In the genomic region with DNA sequence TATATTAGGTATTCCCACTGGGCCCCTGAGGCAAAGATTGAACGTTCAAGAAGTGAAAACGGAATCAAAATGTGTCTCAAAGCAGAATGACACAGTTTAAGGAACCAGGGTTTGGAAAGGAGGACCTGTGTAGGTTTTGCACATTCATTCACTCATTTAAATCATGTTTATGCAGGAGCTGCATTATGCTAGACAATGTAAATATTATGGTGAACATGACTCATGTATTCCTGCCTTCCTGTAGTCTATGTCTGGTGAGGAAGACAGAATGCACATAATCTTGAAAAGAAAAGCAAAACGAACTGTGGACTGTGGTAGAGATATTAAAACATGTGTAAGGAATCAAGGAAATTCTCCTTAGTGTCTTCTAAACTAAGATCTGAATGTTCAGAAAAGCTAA, we compare ENCODE assay signal across 1 cellular context.
TF ChIP-seq lines count a peak whose summit lies in the region.

No MANE protein-coding gene starts in this region.

TF ChIP-seq in IMR-90, 13 proteins besides CTCF, POLR2A, EP300 and RAD21 (continued from another document):
- no peak for TF ChIP-seq NFE2L2 (IDR thresholded peaks at IDR 0.05; ENCODE audit: low read depth, low read length)
- no peak for TF ChIP-seq MAFK (IDR thresholded peaks at IDR 0.05; ENCODE audit: low read depth, low read length)
- TF ChIP-seq RFX5 (IDR thresholded peaks at IDR 0.05; ENCODE audit: low read depth, low read length) = no peak
- no peak for TF ChIP-seq CEBPB (IDR thresholded peaks at IDR 0.05; ENCODE audit: low read depth, low read length)
- no peak for TF ChIP-seq CHD1 (IDR thresholded peaks at IDR 0.05; ENCODE audit: low read depth, low read length)
- no peak for TF ChIP-seq BHLHE40 (IDR thresholded peaks at IDR 0.05; ENCODE audit: low read depth, low read length)
- TF ChIP-seq MAZ (IDR thresholded peaks at IDR 0.05; ENCODE audit: borderline replicate concordance, low read depth, low read length) = no peak
- TF ChIP-seq RCOR1 (IDR thresholded peaks at IDR 0.05; ENCODE audit: insufficient replicate concordance, low read length) = no peak
